1 cellular context compared by ENCODE assay signal in the genomic region with DNA sequence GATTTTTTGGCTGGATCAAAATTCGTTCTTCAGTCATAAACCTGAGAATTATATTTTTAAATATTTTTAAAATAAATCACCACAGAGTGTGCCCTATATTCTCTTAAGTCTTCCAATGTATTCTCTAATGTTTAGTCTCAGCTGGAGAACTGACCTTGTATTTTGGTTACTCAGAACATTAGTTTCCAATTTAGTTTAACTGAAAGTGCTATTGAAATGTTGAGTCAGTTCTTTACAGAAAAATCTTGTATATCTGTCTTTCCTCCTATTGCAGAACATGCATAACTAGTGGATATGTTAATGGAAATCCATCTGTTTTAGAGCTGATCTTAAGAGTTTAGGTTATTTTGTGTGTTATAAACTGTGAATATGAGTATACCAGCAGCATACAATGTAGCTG.
A peak's percentile ranks its signal among the peaks of the same experiment; 100 is the strongest.
TF ChIP-seq lines count a peak whose summit lies in the region.

No MANE protein-coding gene starts in this region.

TF ChIP-seq in GM12878, 131 proteins besides CTCF, POLR2A, EP300 and RAD21 (continued from another document):
- TF ChIP-seq, protein P1, sequence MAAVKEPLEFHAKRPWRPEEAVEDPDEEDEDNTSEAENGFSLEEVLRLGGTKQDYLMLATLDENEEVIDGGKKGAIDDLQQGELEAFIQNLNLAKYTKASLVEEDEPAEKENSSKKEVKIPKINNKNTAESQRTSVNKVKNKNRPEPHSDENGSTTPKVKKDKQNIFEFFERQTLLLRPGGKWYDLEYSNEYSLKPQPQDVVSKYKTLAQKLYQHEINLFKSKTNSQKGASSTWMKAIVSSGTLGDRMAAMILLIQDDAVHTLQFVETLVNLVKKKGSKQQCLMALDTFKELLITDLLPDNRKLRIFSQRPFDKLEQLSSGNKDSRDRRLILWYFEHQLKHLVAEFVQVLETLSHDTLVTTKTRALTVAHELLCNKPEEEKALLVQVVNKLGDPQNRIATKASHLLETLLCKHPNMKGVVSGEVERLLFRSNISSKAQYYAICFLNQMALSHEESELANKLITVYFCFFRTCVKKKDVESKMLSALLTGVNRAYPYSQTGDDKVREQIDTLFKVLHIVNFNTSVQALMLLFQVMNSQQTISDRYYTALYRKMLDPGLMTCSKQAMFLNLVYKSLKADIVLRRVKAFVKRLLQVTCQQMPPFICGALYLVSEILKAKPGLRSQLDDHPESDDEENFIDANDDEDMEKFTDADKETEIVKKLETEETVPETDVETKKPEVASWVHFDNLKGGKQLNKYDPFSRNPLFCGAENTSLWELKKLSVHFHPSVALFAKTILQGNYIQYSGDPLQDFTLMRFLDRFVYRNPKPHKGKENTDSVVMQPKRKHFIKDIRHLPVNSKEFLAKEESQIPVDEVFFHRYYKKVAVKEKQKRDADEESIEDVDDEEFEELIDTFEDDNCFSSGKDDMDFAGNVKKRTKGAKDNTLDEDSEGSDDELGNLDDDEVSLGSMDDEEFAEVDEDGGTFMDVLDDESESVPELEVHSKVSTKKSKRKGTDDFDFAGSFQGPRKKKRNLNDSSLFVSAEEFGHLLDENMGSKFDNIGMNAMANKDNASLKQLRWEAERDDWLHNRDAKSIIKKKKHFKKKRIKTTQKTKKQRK (IDR thresholded peaks at IDR 0.05; ENCODE audit: low read depth, low read length) = no peak
- TF ChIP-seq EZH2 (IDR thresholded peaks at IDR 0.05; ENCODE audit: borderline replicate concordance, control insufficient read depth, low read depth, low read length) = no peak
- TF ChIP-seq, protein P2, sequence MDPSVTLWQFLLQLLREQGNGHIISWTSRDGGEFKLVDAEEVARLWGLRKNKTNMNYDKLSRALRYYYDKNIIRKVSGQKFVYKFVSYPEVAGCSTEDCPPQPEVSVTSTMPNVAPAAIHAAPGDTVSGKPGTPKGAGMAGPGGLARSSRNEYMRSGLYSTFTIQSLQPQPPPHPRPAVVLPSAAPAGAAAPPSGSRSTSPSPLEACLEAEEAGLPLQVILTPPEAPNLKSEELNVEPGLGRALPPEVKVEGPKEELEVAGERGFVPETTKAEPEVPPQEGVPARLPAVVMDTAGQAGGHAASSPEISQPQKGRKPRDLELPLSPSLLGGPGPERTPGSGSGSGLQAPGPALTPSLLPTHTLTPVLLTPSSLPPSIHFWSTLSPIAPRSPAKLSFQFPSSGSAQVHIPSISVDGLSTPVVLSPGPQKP (IDR thresholded peaks at IDR 0.05; ENCODE audit: low read depth, low read length) = no peak
- TF ChIP-seq NFIC (IDR thresholded peaks at IDR 0.05; ENCODE audit: low read depth, low read length) = peak; percentile 51; the same call in 1 of the 2 replicates
- no peak for TF ChIP-seq SPI1 (IDR thresholded peaks at IDR 0.05; ENCODE audit: borderline replicate concordance, insufficient read depth, low read depth, low read length)
- peak; percentile 13; the same call in 1 of the 2 replicates for TF ChIP-seq BMI1 (IDR thresholded peaks at IDR 0.05; ENCODE audit: borderline replicate concordance)
- TF ChIP-seq FOXK2 (IDR thresholded peaks at IDR 0.05) = no peak
